ENCODE assay signal across 20 cellular contexts in the genomic region with DNA sequence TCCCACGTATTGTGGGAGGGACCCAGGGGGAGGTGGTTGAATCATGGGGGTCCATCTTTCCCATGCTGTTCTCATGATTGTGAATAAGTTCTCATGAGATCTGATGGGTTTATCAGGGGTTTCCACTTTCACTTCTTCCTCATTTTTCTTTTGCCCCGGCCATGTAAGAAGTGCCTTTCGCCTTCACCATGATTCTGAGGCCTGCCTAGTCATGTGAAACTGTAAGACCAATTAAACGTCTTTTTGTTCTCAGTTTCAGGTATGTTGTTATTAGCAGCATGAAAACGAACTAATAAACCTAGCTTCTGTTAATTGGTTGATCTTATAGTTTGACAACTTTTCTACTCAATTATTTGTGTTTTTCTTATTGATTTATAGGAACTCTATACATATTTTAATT.
"Had no signal": no experiment of that assay in that cellular context is flagged by ENCODE, and none has a peak within 500 bp of the region (broad histone marks: within the 10 kb centered on the region; RNA-seq: fewer than 3 reads in every experiment).

No MANE protein-coding gene starts in this region.

- H3K27me3 ChIP-seq: adrenal gland, Peyer's patch had no signal

- H3K4me3 ChIP-seq: adrenal gland, Peyer's patch had no signal

- H3K36me3 ChIP-seq: adrenal gland, Peyer's patch had no signal

- H3K9me3 ChIP-seq: adrenal gland had no signal

- DNase-seq: activated CD4-positive, alpha-beta T cell treated with anti-CD3 and anti-CD28 coated beads for 48 hours; activated CD4-positive, alpha-beta T cell treated with anti-CD3 and anti-CD28 coated beads, Interleukin-2, amount 50 U/mL, for 4 hours; activated CD4-positive, CD25-positive, alpha-beta regulatory T cell treated with anti-CD3 and anti-CD28 coated beads, Interleukin-2, amount 50 U/mL, for 72 hours; activated CD8-positive, alpha-beta memory T cell treated with anti-CD3 and anti-CD28 coated beads, Interleukin-2, amount 50 U/mL, for 48 hours; activated CD8-positive, alpha-beta T cell treated with anti-CD3 and anti-CD28 coated beads, Interleukin-2, amount 10 ng/mL, durations not matched to agents 7 days and 5 days; activated naive CD4-positive, alpha-beta T cell treated with anti-CD3 and anti-CD28 coated beads, Interleukin-2, amount 50 U/mL, for 16 hours; activated naive CD8-positive, alpha-beta T cell treated with anti-CD3 and anti-CD28 coated beads, Interleukin-2, amount 10 ng/mL, durations not matched to agents 7 days and 5 days; activated T-cell treated with anti-CD3 and anti-CD28 coated beads, Interleukin-2, amount 50 U/mL, for 1 hour; adrenal gland; anterior cingulate cortex; cerebellar nuclear complex; Karpas-422; NCI-H1048; NCI-H1694; NCI-H2029; NCI-H2227 treated with DMSO at 0.1 percent for 48 hours; NCI-H774; Peyer's patch; SHP77 had no signal

- H3K4me1 ChIP-seq: Peyer's patch had no signal

- ATAC-seq: activated CD8-positive, alpha-beta T cell treated with anti-CD3 and anti-CD28 coated beads, Interleukin-2, amount 10 ng/mL, durations not matched to agents 7 days and 5 days; WTC11 had no signal

- H3K27ac ChIP-seq: adrenal gland, Peyer's patch had no signal
